Comparison of ENCODE assay signal across 9 cellular contexts in the genomic region with DNA sequence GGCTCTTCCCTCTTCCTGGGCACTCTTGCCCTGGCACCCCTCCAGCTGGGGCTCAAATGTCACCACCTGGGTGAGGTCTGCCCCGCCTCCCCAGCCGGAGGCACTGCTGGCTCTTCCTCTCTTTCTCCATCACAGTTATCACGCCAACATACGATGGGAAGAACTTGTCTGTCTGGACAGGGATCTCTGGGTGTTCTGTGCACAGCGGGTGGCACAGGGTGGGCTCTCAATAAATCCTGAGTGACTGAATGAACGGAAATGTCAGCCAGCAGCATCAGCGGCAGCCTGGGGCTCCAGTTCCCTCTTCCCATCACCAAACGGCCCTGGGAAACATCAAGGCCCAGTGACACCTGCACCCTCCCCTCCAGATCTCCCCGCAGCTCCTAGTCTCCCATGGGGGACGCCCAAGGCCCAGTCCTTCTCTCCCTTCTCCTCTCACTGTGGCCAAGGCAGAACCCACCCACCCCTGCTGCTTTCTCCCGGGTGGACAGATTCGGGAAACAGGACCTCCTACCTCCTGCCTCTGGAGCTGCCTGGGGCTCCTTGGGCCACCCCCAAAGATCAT. TPM values are rescaled to one million over a fixed set of nuclear protein-coding genes. Genes with fewer than 3 reads are reported as not detected.
A peak's percentile ranks its signal among the peaks of the same experiment; 100 is the strongest.
DNase-seq lines count a peak whose midpoint lies in the region; ATAC-seq, FAIRE-seq and TF ChIP-seq lines count a peak whose summit lies in the region.
"Had no signal": no experiment of that assay in that cellular context is flagged by ENCODE, and none has a peak within 500 bp of the region (broad histone marks: within the 10 kb centered on the region; RNA-seq: fewer than 3 reads in every experiment).

No MANE protein-coding gene starts in this region.

- DNase-seq in GM12865 (ENCODE audit: low read depth): no peak
- DNase-seq in OCI-LY7 (ENCODE audit: low spot score): no peak
- no peak for DNase-seq in endothelial cell of umbilical vein (ENCODE audit: low read depth, low spot score)
- DNase-seq in progenitor cell of endocrine pancreas (ENCODE audit: low spot score, unreplicated experiment): no peak
- DNase-seq in stimulated activated CD4-positive, alpha-beta T cell treated with anti-CD3 and anti-CD28 coated beads, Interleukin-2, amount 100 ng/mL, for 24 hours: no peak
- no peak for DNase-seq in KG1 (lab: John Stamatoyannopoulos, UW)
- no peak for DNase-seq in globus pallidus (ENCODE audit: low spot score)

- no peak for FAIRE-seq in endothelial cell of umbilical vein (lab: Jason Lieb, UNC)
- FAIRE-seq: TTC549 had no signal

- peak overlapping the region; percentile 97 for H3K27ac Mint-ChIP-seq in progenitor cell of endocrine pancreas

- no peaks in the 10 kb centered on the region for H3K36me3 ChIP-seq in OCI-LY7 (ENCODE audit: insufficient read depth, low read length)
- H3K36me3 ChIP-seq in endothelial cell of umbilical vein (ENCODE audit: control insufficient read depth in 2 of 2, extremely low read depth in 1 of 2, insufficient read depth in 2 of 2, low read length in 2 of 2): no peaks in the 10 kb centered on the region

- peak overlapping the region; percentile 82 for H3K9ac ChIP-seq in endothelial cell of umbilical vein (replicated peaks; ENCODE audit: extremely low read depth, insufficient read depth, low read length)

- H3K4me1 ChIP-seq in OCI-LY7 (ENCODE audit: insufficient read depth, low read length, poor library complexity, severe bottlenecking) (peaks cover 56% of the 10 kb centered on the region), endothelial cell of umbilical vein (ENCODE audit: control insufficient read depth, extremely low read depth, insufficient read depth, low read length) (peaks cover 46% of the 10 kb centered on the region)

- H3K4me3 Mint-ChIP-seq in progenitor cell of endocrine pancreas (ENCODE audit: low read depth): peak overlapping the region; percentile 27

- no peaks in the 10 kb centered on the region for H3K36me3 Mint-ChIP-seq in progenitor cell of endocrine pancreas (ENCODE audit: insufficient read depth)

- intact Hi-C loops in OCI-LY7 (cut with micrococcal nuclease; ENCODE audit: unreplicated experiment) (loop anchor here (1.0 to 2.0 kb wide), 4 partner anchors 33 to 127 kb away; no protein-coding TSS in a partner anchor), endothelial cell of umbilical vein (cut with micrococcal nuclease) (loop anchor here (1.0 to 5.0 kb wide), 7 partner anchors 12 to 189 kb away; a partner anchor contains a TSS)

- peak overlapping the region; percentile 86 for H3K4me3 ChIP-seq in GM12865 (ENCODE audit: low read depth, low read length)
- H3K4me3 ChIP-seq in OCI-LY7 (ENCODE audit: low read depth, low read length, poor library complexity, severe bottlenecking): peak overlapping the region; percentile 68
- peak overlapping the region in 1 of 3 experiments; percentile 2 for H3K4me3 ChIP-seq in endothelial cell of umbilical vein (replicated peaks in 1 of 3; ENCODE audit: insufficient read depth in 1 of 3, low read depth in 1 of 3, low read length in 3 of 3)

- peaks cover 32% of the 10 kb centered on the region for H3K4me1 Mint-ChIP-seq in progenitor cell of endocrine pancreas (ENCODE audit: low read depth)

- POLR2A ChIA-PET in OCI-LY7 (lab: Charles Lee) (interaction anchor here (0.6 kb wide), 2 partner anchors 35 to 78 kb away, joined by 3 read pairs; no protein-coding TSS in a partner anchor), endothelial cell of umbilical vein (lab: Charles Lee) (interaction anchor here (0.6 to 3.4 kb wide), 5 partner anchors 37 to 291 kb away, joined by 4 to 23 read pairs (median 6); a partner anchor contains a TSS)

- dilution Hi-C loops in endothelial cell of umbilical vein (cut with MboI; ENCODE audit: extremely low pct_ligation_motif_present, low sequenced_read_pairs): no loop called here

- no peaks in the 10 kb centered on the region for H3K27me3 ChIP-seq in endothelial cell of umbilical vein (ENCODE audit: control insufficient read depth in 2 of 2, insufficient read depth in 2 of 2, low read length in 2 of 2)

- H4K20me1 ChIP-seq in OCI-LY7 (ENCODE audit: insufficient read depth, low read length): no peaks in the 10 kb centered on the region
- H4K20me1 ChIP-seq in endothelial cell of umbilical vein (replicated peaks; ENCODE audit: control insufficient read depth, extremely low read depth, insufficient read depth, low read length): no peaks in the 10 kb centered on the region

- BruUV-seq in OCI-LY7 (replicated peaks; lab: Mats Ljungman, UMichigan) (no TSS peak), endothelial cell of umbilical vein (replicated peaks; lab: Mats Ljungman, UMichigan) (TSS peak; percentile 65)

- H3K79me2 ChIP-seq in OCI-LY7 (ENCODE audit: insufficient read depth, low read depth, low read length): peaks cover 7% of the 10 kb centered on the region; the same call in 1 of the 2 replicates
- peaks cover 14% of the 10 kb centered on the region for H3K79me2 ChIP-seq in endothelial cell of umbilical vein (ENCODE audit: control insufficient read depth, insufficient read depth, low read length)

- no peaks in the 10 kb centered on the region for H3K9me3 ChIP-seq in OCI-LY7 (ENCODE audit: low read length)
- no peaks in the 10 kb centered on the region for H3K9me3 ChIP-seq in endothelial cell of umbilical vein (replicated peaks; ENCODE audit: control insufficient read depth, insufficient read depth, low read length)

- H3K4me2 ChIP-seq in OCI-LY7 (ENCODE audit: low read length) (peak overlapping the region; percentile 90), endothelial cell of umbilical vein (ENCODE audit: insufficient read depth, low read length) (peak overlapping the region; percentile 68)

- CTCF ChIA-PET in OCI-LY7 (lab: Charles Lee; ENCODE audit: unreplicated experiment): no interaction called here
- CTCF ChIA-PET in endothelial cell of umbilical vein (lab: Charles Lee): interaction anchor here (1.0 to 3.5 kb wide), 11 partner anchors 12 to 128 kb away, joined by 3 to 38 read pairs (median 4); a partner anchor contains a TSS

- ATAC-seq in GM21528 (IDR thresholded peaks at IDR 0.05; ENCODE audit: low FRiP score, unreplicated experiment): no peak

- H2AFZ ChIP-seq in OCI-LY7 (ENCODE audit: low read length) (peak overlapping the region; percentile 77; the same call in 1 of the 2 replicates), endothelial cell of umbilical vein (ENCODE audit: low read depth, low read length) (peak overlapping the region; percentile 15)

- TF ChIP-seq POLR2A in endothelial cell of umbilical vein (IDR thresholded peaks at IDR 0.05; ENCODE audit: low read depth, low read length): peak; percentile 77

- H3K9me3 Mint-ChIP-seq in progenitor cell of endocrine pancreas (ENCODE audit: low read depth): no peaks in the 10 kb centered on the region

- H3K9me2 ChIP-seq in OCI-LY7 (ENCODE audit: insufficient read depth, low read length): no peaks in the 10 kb centered on the region

- no peaks in the 10 kb centered on the region for H3K27me3 Mint-ChIP-seq in progenitor cell of endocrine pancreas

- TF ChIP-seq CTCF in GM12865 (IDR thresholded peaks at IDR 0.05; ENCODE audit: insufficient read depth, low read depth, low read length, missing control alignments) (no peak), OCI-LY7 (conservative IDR thresholded peaks at IDR 0.05; ENCODE audit: low read length) (no peak), endothelial cell of umbilical vein (IDR thresholded peaks at IDR 0.05; ENCODE audit: extremely low read depth in 1 of 2, insufficient read depth in 1 of 2, low read depth in 1 of 2, low read length in 2 of 2) (no peak), progenitor cell of endocrine pancreas (IDR thresholded peaks at IDR 0.05; ENCODE audit: unreplicated experiment) (no peak)

- H3K9me1 ChIP-seq in endothelial cell of umbilical vein (replicated peaks; ENCODE audit: control insufficient read depth, extremely low read depth, insufficient read depth, low read length): no peaks in the 10 kb centered on the region

- H3K27ac ChIP-seq in OCI-LY7 (ENCODE audit: low read depth, low read length, poor library complexity, severe bottlenecking) (peak overlapping the region; percentile 52), endothelial cell of umbilical vein (ENCODE audit: insufficient read depth, low read depth, low read length) (peak overlapping the region; percentile 95)

RNA-seq across cellular contexts. Expression of a gene that starts 0.4 kb away (rescaled TPM):
- 5.9 and 7.0 TPM in 2 replicates for total RNA-seq in OCI-LY7 (2014; rRNA removed; shearing (Covaris generic))
- total RNA-seq in OCI-LY7 (2022): 20.7 and 24.0 TPM in 2 replicates
- total RNA-seq in endothelial cell of umbilical vein: 3.1 and 4.8 TPM in 2 replicates
- 1.2 TPM in 2 replicates for polyA plus RNA-seq in endothelial cell of umbilical vein
- 0.52 and 0.66 TPM in 2 replicates for polyA plus RNA-seq in endothelial cell of umbilical vein (2011; cell fraction: cytosol; rRNA removed)
- polyA plus RNA-seq in endothelial cell of umbilical vein (2011; cell fraction: nucleus; rRNA removed): 2.1 and 2.5 TPM in 2 replicates
- 1.5 and 1.6 TPM in 2 replicates for polyA plus RNA-seq in endothelial cell of umbilical vein (2012)
- polyA minus RNA-seq in endothelial cell of umbilical vein: 0.55 and 1.9 TPM in 2 replicates
- 6.2 TPM for polyA minus RNA-seq in endothelial cell of umbilical vein (2011; cell fraction: cytosol; rRNA and poly(A)+ RNA removed)
- polyA minus RNA-seq in endothelial cell of umbilical vein (2011; cell fraction: nucleus; rRNA and poly(A)+ RNA removed): 1.7 and 2.0 TPM in 2 replicates
- total RNA-seq in progenitor cell of endocrine pancreas: 4.0 and 5.3 TPM in 2 replicates

RNA-seq across cellular contexts. Expression of a gene that starts 3.6 kb away (rescaled TPM):
- 36.7 and 55.8 TPM in 2 replicates for total RNA-seq in OCI-LY7 (2014; rRNA removed; shearing (Covaris generic))
- 31.5 and 37.6 TPM in 2 replicates for total RNA-seq in OCI-LY7 (2022)
- 53.9 and 57.7 TPM in 2 replicates for total RNA-seq in endothelial cell of umbilical vein
- 36.4 and 45.3 TPM in 2 replicates for polyA plus RNA-seq in endothelial cell of umbilical vein
- polyA plus RNA-seq in endothelial cell of umbilical vein (2011; cell fraction: cytosol; rRNA removed): 24.9 and 33.1 TPM in 2 replicates
- polyA plus RNA-seq in endothelial cell of umbilical vein (2011; cell fraction: nucleus; rRNA removed): 38.1 and 42.6 TPM in 2 replicates
- polyA plus RNA-seq in endothelial cell of umbilical vein (2012): 24.3 and 29.2 TPM in 2 replicates
- polyA minus RNA-seq in endothelial cell of umbilical vein: 34.9 and 44.0 TPM in 2 replicates
- polyA minus RNA-seq in endothelial cell of umbilical vein (2011; cell fraction: cytosol; rRNA and poly(A)+ RNA removed): 16.4 TPM
- 22.2 and 24.7 TPM in 2 replicates for polyA minus RNA-seq in endothelial cell of umbilical vein (2011; cell fraction: nucleus; rRNA and poly(A)+ RNA removed)
- total RNA-seq in progenitor cell of endocrine pancreas: 27.3 and 27.5 TPM in 2 replicates

RNA-seq across cellular contexts. Expression of a gene that starts 28.3 kb away (rescaled TPM):
- 2.2 and 2.7 TPM in 2 replicates for total RNA-seq in OCI-LY7 (2014; rRNA removed; shearing (Covaris generic))
- 2.0 TPM in 2 replicates for total RNA-seq in OCI-LY7 (2022)
- total RNA-seq in endothelial cell of umbilical vein: 0.27 TPM in 1 of 2 replicates, not detected in the other
- polyA plus RNA-seq in endothelial cell of umbilical vein: 0.18 TPM in 2 replicates
- polyA plus RNA-seq in endothelial cell of umbilical vein (2011; cell fraction: cytosol; rRNA removed): 0.13 TPM in 2 replicates
- 0.41 and 0.43 TPM in 2 replicates for polyA plus RNA-seq in endothelial cell of umbilical vein (2011; cell fraction: nucleus; rRNA removed)
- 0.16 and 0.19 TPM in 2 replicates for polyA plus RNA-seq in endothelial cell of umbilical vein (2012)
- 0.15 TPM in 1 of 2 replicates, not detected in the other for polyA minus RNA-seq in endothelial cell of umbilical vein
- polyA minus RNA-seq in endothelial cell of umbilical vein (2011; cell fraction: cytosol; rRNA and poly(A)+ RNA removed): 0.92 TPM
- polyA minus RNA-seq in endothelial cell of umbilical vein (2011; cell fraction: nucleus; rRNA and poly(A)+ RNA removed): not detected in 2 replicates
- total RNA-seq in progenitor cell of endocrine pancreas: 3.0 and 3.8 TPM in 2 replicates

RNA-seq across cellular contexts. Expression of a gene that starts 39.7 kb away (rescaled TPM):
- total RNA-seq in OCI-LY7 (2014; rRNA removed; shearing (Covaris generic)): 30.1 and 52.2 TPM in 2 replicates
- total RNA-seq in OCI-LY7 (2022) (390 and 440 TPM in 2 replicates), endothelial cell of umbilical vein (957 and 1,053 TPM in 2 replicates), progenitor cell of endocrine pancreas (78.8 and 99.9 TPM in 2 replicates)
- polyA plus RNA-seq in endothelial cell of umbilical vein: 34.4 and 43.3 TPM in 2 replicates
- polyA plus RNA-seq in endothelial cell of umbilical vein (2011; cell fraction: cytosol; rRNA removed): 15.1 and 49.9 TPM in 2 replicates
- 443 and 462 TPM in 2 replicates for polyA plus RNA-seq in endothelial cell of umbilical vein (2011; cell fraction: nucleus; rRNA removed)
- polyA plus RNA-seq in endothelial cell of umbilical vein (2012): 254 and 310 TPM in 2 replicates
- polyA minus RNA-seq in endothelial cell of umbilical vein: 900 and 1,086 TPM in 2 replicates
- polyA minus RNA-seq in endothelial cell of umbilical vein (2011; cell fraction: cytosol; rRNA and poly(A)+ RNA removed): 31.7 TPM
- polyA minus RNA-seq in endothelial cell of umbilical vein (2011; cell fraction: nucleus; rRNA and poly(A)+ RNA removed): 1,191 and 1,444 TPM in 2 replicates

RNA-seq across cellular contexts. Expression of a gene that starts 49.2 kb away (rescaled TPM):
- 38.5 and 39.9 TPM in 2 replicates for total RNA-seq in OCI-LY7 (2014; rRNA removed; shearing (Covaris generic))
- total RNA-seq in OCI-LY7 (2022) (62.2 and 64.2 TPM in 2 replicates), endothelial cell of umbilical vein (48.9 and 58.7 TPM in 2 replicates), progenitor cell of endocrine pancreas (81.9 and 96.5 TPM in 2 replicates)
- polyA plus RNA-seq in endothelial cell of umbilical vein: 62.2 and 73.3 TPM in 2 replicates
- polyA plus RNA-seq in endothelial cell of umbilical vein (2011; cell fraction: cytosol; rRNA removed): 45.6 and 53.3 TPM in 2 replicates
- polyA plus RNA-seq in endothelial cell of umbilical vein (2011; cell fraction: nucleus; rRNA removed): 72.4 and 84.8 TPM in 2 replicates
- 44.0 and 45.5 TPM in 2 replicates for polyA plus RNA-seq in endothelial cell of umbilical vein (2012)
- 45.6 and 51.2 TPM in 2 replicates for polyA minus RNA-seq in endothelial cell of umbilical vein
- polyA minus RNA-seq in endothelial cell of umbilical vein (2011; cell fraction: cytosol; rRNA and poly(A)+ RNA removed): 22.1 TPM
- polyA minus RNA-seq in endothelial cell of umbilical vein (2011; cell fraction: nucleus; rRNA and poly(A)+ RNA removed): 35.2 and 36.0 TPM in 2 replicates
